Comparison of ENCODE assay signal across 12 cellular contexts in genomic region chr20:46222521-46223007, GRCh38.
A peak's percentile ranks its signal among the peaks of the same experiment; 100 is the strongest.
DNase-seq lines count a peak whose midpoint lies in the region; ATAC-seq and TF ChIP-seq lines count a peak whose summit lies in the region.
"Had no signal": no experiment of that assay in that cellular context is flagged by ENCODE, and none has a peak within 500 bp of the region (broad histone marks: within the 10 kb centered on the region; RNA-seq: fewer than 3 reads in every experiment).

No MANE protein-coding gene starts in this region.

- H3K4me1 ChIP-seq in testis: peaks cover 27% of the 10 kb centered on the region

- H3K36me3 ChIP-seq in testis (ENCODE audit: low read depth, missing control alignments): no peaks in the 10 kb centered on the region

- intact Hi-C loops in testis (cut with DNase I; ENCODE audit: low total_unique reads): no loop called here

- 33 to 45% methylated on average over 11 to 14 of the region's 14 CpGs for WGBS in testis, 2 donors

- no peak for TF ChIP-seq CTCF in testis (IDR thresholded peaks at IDR 0.05)

- H3K4me3 ChIP-seq in testis: no peak overlapping the region

- no peak for TF ChIP-seq POLR2A in testis (IDR thresholded peaks at IDR 0.05)

- no peaks in the 10 kb centered on the region for H3K9me3 ChIP-seq in testis

- ATAC-seq in GM19452 (IDR thresholded peaks at IDR 0.05; ENCODE audit: unreplicated experiment): no peak

- DNase-seq in NCI-H345 treated with DMSO at 0.1 percent for 48 hours (lab: John Stamatoyannopoulos, UW; ENCODE audit: unreplicated experiment): peak; percentile 30
- DNase-seq in iPS-NIHi7 (ENCODE audit: extremely low spot score): peak; percentile 43
- DNase-seq in testis: peak; percentile 90
- no peak for DNase-seq in NOMO-1 treated with dmso at 0.1 percent for 144 hours (lab: John Stamatoyannopoulos, UW; ENCODE audit: unreplicated experiment)
- no peak for DNase-seq in GM03348 (ENCODE audit: low spot score)
- DNase-seq: activated T-cell treated with anti-CD3 and anti-CD28 coated beads for 4 hours, NCI-H1105, NCI-H526 treated with DMSO at 0.1 percent for 48 hours, RPMI8226, T-helper 1 cell had no signal

- no peaks in the 10 kb centered on the region for H3K27me3 ChIP-seq in testis

- H3K27ac ChIP-seq in cingulate gyrus (ENCODE audit: low read depth, low read length) (peak overlapping the region; percentile 85), testis (peak overlapping the region; percentile 68 to 94)

Comparison
In these comparisons a context has a peak if more than half of its experiments do, and no peak if none do; other contexts are left out.
1. DNase-seq: peak in NCI-H345 treated with DMSO at 0.1 percent for 48 hours (single experiment), iPS-NIHi7 (single experiment) and testis (single experiment); none in NOMO-1 treated with dmso at 0.1 percent for 144 hours (single experiment) and GM03348 (single experiment).